8 cellular contexts compared by ENCODE assay signal in the genomic region with DNA sequence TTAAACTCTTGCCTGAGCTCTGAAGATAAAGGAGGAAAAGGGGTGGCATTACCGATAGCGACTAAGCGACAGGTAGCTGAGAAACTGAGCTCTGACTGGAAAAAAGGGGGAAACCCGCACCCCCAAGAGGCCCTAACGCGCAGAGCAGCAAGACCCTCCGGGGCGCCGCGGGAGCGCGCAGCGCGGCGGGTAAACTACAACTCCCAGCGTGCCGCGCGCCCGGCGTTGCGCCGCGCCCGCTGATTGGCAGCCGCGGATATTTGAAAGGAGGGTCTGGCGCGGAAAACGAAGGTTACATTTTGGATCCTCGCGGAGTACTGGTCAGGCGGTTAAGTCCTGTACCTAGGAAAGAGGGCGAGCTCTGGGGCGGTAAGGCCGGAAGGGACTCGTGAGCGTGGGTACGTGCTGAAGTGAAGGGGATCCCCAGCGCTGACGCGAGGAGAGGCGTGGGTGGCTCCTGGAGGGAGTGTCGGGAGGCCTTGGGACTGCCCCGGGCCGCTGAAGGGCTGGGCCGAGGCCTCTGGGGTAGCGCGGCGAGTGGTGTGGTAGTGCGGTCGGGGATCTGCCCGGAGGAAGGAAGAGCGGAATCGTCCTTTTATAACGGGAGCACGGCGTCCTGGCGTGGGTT.
DNase-seq lines count a peak whose midpoint lies in the region; ATAC-seq and TF ChIP-seq lines count a peak whose summit lies in the region.

Gene ESPL1, plus strand, starts transcription at position 291 of the 628 bp plus-strand sequence. CDS start 468 bp downstream, outside the sequence.

- ATAC-seq in GM19468 (IDR thresholded peaks at IDR 0.05; ENCODE audit: extremely low read depth, unreplicated experiment) = peak; percentile 61

- DNase-seq in D341Med (ENCODE audit: low spot score) (peak; percentile 97), HS-27A (ENCODE audit: low read depth) (peak; percentile 54), erythroblast (lab: John Stamatoyannopoulos, UW) (peak; percentile 89 to 90)
- peak; percentile 92 for DNase-seq in activated CD8-positive, alpha-beta memory T cell treated with anti-CD3 and anti-CD28 coated beads, Interleukin-2, amount 50 U/mL, for 48 hours
- peak; percentile 76 to 79 for DNase-seq in stimulated activated CD8-positive, alpha-beta memory T cell treated with anti-CD3 and anti-CD28 coated beads, Interleukin-7, amount 100 ng/mL, for 4 hours (ENCODE audit: low read depth in 2 of 2)

- H3K9me3 ChIP-seq in OCI-LY3 (ENCODE audit: insufficient read depth, low read length) (no peaks in the 10 kb centered on the region), muscle layer of colon (ENCODE audit: low read length) (no peaks in the 10 kb centered on the region)

- peak within 1 kb of the TSS; percentile 84 for H3K4me2 ChIP-seq in OCI-LY3 (ENCODE audit: low read length)

- no peaks in the 10 kb centered on the region for H3K27me3 ChIP-seq in OCI-LY3 (ENCODE audit: low read depth, low read length)
- no peaks in the 10 kb centered on the region for H3K27me3 ChIP-seq in muscle layer of colon (ENCODE audit: control insufficient read depth in 1 of 2, insufficient read depth in 2 of 2, low read length in 2 of 2)

- H3K27ac ChIP-seq in OCI-LY3 (ENCODE audit: low read length) (peak within 1 kb of the TSS; percentile 60), muscle layer of colon (ENCODE audit: low read depth, low read length) (peak within 1 kb of the TSS; percentile 17)

- H3K9ac ChIP-seq in OCI-LY3 (ENCODE audit: low read length) = peak within 1 kb of the TSS; percentile 85
- no peak within 1 kb of the TSS for H3K9ac ChIP-seq in muscle layer of colon (ENCODE audit: low read length)

- H3K36me3 ChIP-seq in OCI-LY3 (replicated peaks; ENCODE audit: low read depth, low read length) (peaks cover 29% of the 10 kb centered on the region), muscle layer of colon (ENCODE audit: insufficient read depth, low read length) (no peaks in the 10 kb centered on the region)

- peaks cover 26% of the 10 kb centered on the region for H3K79me2 ChIP-seq in OCI-LY3 (ENCODE audit: low read length)

- H4K20me1 ChIP-seq in OCI-LY3 (ENCODE audit: insufficient read depth, low read length) = no peaks in the 10 kb centered on the region

- H2AFZ ChIP-seq in OCI-LY3 (ENCODE audit: low read depth, low read length) = peak within 1 kb of the TSS; percentile 88

- TF ChIP-seq POLR2A in erythroblast (IDR thresholded peaks at IDR 0.05; ENCODE audit: low read length) = peak; percentile 70

- peak within 1 kb of the TSS; percentile 83 for H3K4me3 ChIP-seq in OCI-LY3 (ENCODE audit: low read length)
- peak within 1 kb of the TSS; percentile 71 to 72 for H3K4me3 ChIP-seq in muscle layer of colon (ENCODE audit: low read depth in 1 of 2, low read length in 2 of 2)

- peak; percentile 46 for TF ChIP-seq CTCF in OCI-LY3 (IDR thresholded peaks at IDR 0.05; ENCODE audit: low read depth, low read length)

- peaks cover 12% of the 10 kb centered on the region for H3K4me1 ChIP-seq in OCI-LY3 (ENCODE audit: low read length)
- peaks cover 6% of the 10 kb centered on the region for H3K4me1 ChIP-seq in muscle layer of colon (ENCODE audit: insufficient read depth, low read length)

Comparison
In these comparisons a context has a peak if more than half of its experiments do, and no peak if none do; other contexts are left out.
1. Peak in every context shown above with its lines: DNase-seq, ATAC-seq, H3K4me3 ChIP-seq and H3K27ac ChIP-seq.